ENCODE assay signal across 31 cellular contexts in genomic region chr5:117760114-117760513, GRCh38.
"Had no signal": no experiment of that assay in that cellular context is flagged by ENCODE, and none has a peak within 500 bp of the region (broad histone marks: within the 10 kb centered on the region; RNA-seq: fewer than 3 reads in every experiment).

No MANE protein-coding gene starts in this region.

- H3K9ac ChIP-seq: SK-N-SH had no signal

- DNase-seq: activated CD4-positive, alpha-beta T cell treated with anti-CD3 and anti-CD28 coated beads for 1 hour; activated CD4-positive, alpha-beta T cell treated with anti-CD3 and anti-CD28 coated beads, Interleukin-2, amount 50 U/mL, for 1 hour; activated CD8-positive, alpha-beta T cell treated with anti-CD3 and anti-CD28 coated beads for 36 hours; activated naive CD4-positive, alpha-beta T cell; activated T-cell treated with anti-CD3 and anti-CD28 coated beads, Interleukin-2, amount 50 U/mL, for 48 hours; aorta; body of pancreas; dorsolateral prefrontal cortex; effector memory CD8-positive, alpha-beta T cell; foreskin melanocyte; glutamatergic neuron; islet precursor cell; left cardiac atrium; mammary epithelial cell; naive thymus-derived CD4-positive, alpha-beta T cell; nucleus accumbens; pancreas; psoas muscle; sigmoid colon; SK-N-SH; stimulated activated CD4-positive, alpha-beta T cell treated with anti-CD3 and anti-CD28 coated beads, Interleukin-15, amount 100 ng/mL, for 24 hours; stimulated activated CD4-positive, alpha-beta T cell treated with anti-CD3 and anti-CD28 coated beads, Interleukin-2, amount 100 ng/mL, for 24 hours; stimulated activated naive CD4-positive, alpha-beta T cell; SW 1271; T-helper 9 cell had no signal

- ATAC-seq: activated CD8-positive, alpha-beta T cell treated with anti-CD3 and anti-CD28 coated beads for 36 hours; activated naive CD4-positive, alpha-beta T cell treated with anti-CD3 and anti-CD28 coated beads, Interleukin-2, amount 50 U/mL, for 72 hours; body of pancreas; effector memory CD8-positive, alpha-beta T cell; left cardiac atrium; naive thymus-derived CD4-positive, alpha-beta T cell; pancreas; psoas muscle; WTC11 had no signal

- FAIRE-seq: endothelial cell of umbilical vein, pancreas, TTC549 had no signal

- H3K4me3 ChIP-seq: body of pancreas, coronary artery, dorsolateral prefrontal cortex, pancreas, psoas muscle, sigmoid colon, tibial nerve had no signal

- H3K4me2 ChIP-seq: SK-N-SH had no signal

- H3K27ac ChIP-seq: body of pancreas, coronary artery, pancreas, psoas muscle, sigmoid colon, tibial nerve had no signal

- H3K4me1 ChIP-seq: body of pancreas, psoas muscle, sigmoid colon had no signal

- H3K36me3 ChIP-seq: pancreas, sigmoid colon, tibial nerve had no signal

- H3K9me3 ChIP-seq: body of pancreas, pancreas, psoas muscle, sigmoid colon, SK-N-SH, tibial nerve had no signal

- H3K27me3 ChIP-seq: body of pancreas, dorsolateral prefrontal cortex, pancreas, sigmoid colon, tibial nerve had no signal
